Comparison of ENCODE assay signal across 18 cellular contexts in the genomic region with DNA sequence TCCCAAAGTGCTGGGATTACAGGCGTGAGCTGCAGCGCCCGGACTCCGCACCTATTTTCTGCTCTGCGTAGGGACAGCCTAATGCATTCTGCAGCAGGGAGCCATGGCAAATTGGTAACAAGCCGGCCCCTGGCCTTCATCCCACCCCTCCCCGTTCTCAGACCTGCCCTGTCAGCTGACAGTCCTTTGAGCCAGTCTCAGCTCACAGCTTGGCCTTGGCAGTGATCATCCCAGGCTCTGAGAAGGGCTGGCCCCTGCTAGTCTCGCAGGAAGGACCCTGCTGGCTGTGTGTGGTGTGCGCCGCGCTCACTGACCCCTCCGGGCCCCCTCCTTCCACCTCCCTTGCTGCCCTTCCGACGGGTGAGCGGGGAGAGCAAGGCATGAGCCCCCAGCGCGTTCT. TPM values are rescaled to one million over a fixed set of nuclear protein-coding genes. Genes with fewer than 3 reads are reported as not detected.
A peak's percentile ranks its signal among the peaks of the same experiment; 100 is the strongest.
DNase-seq lines count a peak whose midpoint lies in the region; ATAC-seq and TF ChIP-seq lines count a peak whose summit lies in the region.
"Had no signal": no experiment of that assay in that cellular context is flagged by ENCODE, and none has a peak within 500 bp of the region (broad histone marks: within the 10 kb centered on the region; RNA-seq: fewer than 3 reads in every experiment).

No MANE protein-coding gene starts in this region.

- no peak for TF ChIP-seq POLR2A in breast epithelium (IDR thresholded peaks at IDR 0.05)

- H2AFZ ChIP-seq in GM23338, result peak overlapping the region; percentile 47; the same call in 1 of the 2 replicates
- no peak overlapping the region for H2AFZ ChIP-seq in Karpas-422 (ENCODE audit: low read length)
- H2AFZ ChIP-seq in neuronal stem cell (ENCODE audit: low read length), result peak overlapping the region; percentile 67

- no peak overlapping the region for H3K9ac ChIP-seq in Karpas-422 (ENCODE audit: low read length)
- H3K9ac ChIP-seq in neuronal stem cell (ENCODE audit: low read depth, low read length, poor library complexity), result no peak overlapping the region

- TF ChIP-seq CTCF in GM23338 (conservative IDR thresholded peaks at IDR 0.05; ENCODE audit: low read depth in 2 of 2) (no peak), WTC11 (IDR thresholded peaks at IDR 0.05) (no peak), breast epithelium (IDR thresholded peaks at IDR 0.05) (no peak)

- no peak overlapping the region for H3K27ac ChIP-seq in GM23338 (ENCODE audit: low read depth)
- H3K27ac ChIP-seq in Karpas-422 (ENCODE audit: low read length), result no peak overlapping the region
- no peak overlapping the region for H3K27ac ChIP-seq in neuronal stem cell (replicated peaks; ENCODE audit: low read length)
- no peak overlapping the region for H3K27ac ChIP-seq in breast epithelium

- H3K4me1 ChIP-seq in GM23338 (ENCODE audit: insufficient read depth) (no peaks in the 10 kb centered on the region), Karpas-422 (ENCODE audit: low read length) (peaks cover 29% of the 10 kb centered on the region), neuronal stem cell (ENCODE audit: control insufficient read depth in 2 of 2, insufficient read depth in 1 of 2, low read depth in 1 of 2, low read length in 2 of 2) (peaks cover 8 to 18% of the 10 kb centered on the region in 2 donors), breast epithelium (no peaks in the 10 kb centered on the region)

- no peaks in the 10 kb centered on the region for H3K9me2 ChIP-seq in GM23338 (ENCODE audit: insufficient read depth)
- no peaks in the 10 kb centered on the region for H3K9me2 ChIP-seq in Karpas-422 (replicated peaks; ENCODE audit: insufficient read depth, low read length)

- DNase-seq in GM23338 (ENCODE audit: low spot score) (no peak), Karpas-422 (no peak), WTC11 (ENCODE audit: low spot score) (no peak), neuronal stem cell (ENCODE audit: low spot score) (no peak), ureter (ENCODE audit: low spot score) (no peak), breast epithelium (ENCODE audit: low spot score in 2 of 2) (no peak)
- DNase-seq in stimulated activated CD4-positive, alpha-beta T cell treated with anti-CD3 and anti-CD28 coated beads, Interleukin-2, amount 100 ng/mL, for 24 hours, result no peak
- DNase-seq: ACHN, DMS79, HCEC 1CT, NCI-H1105, NCI-H2081, NCI-H2171 treated with DMSO at 0.1 percent for 48 hours, NCI-H510A, SHP77 treated with DMSO at 0.1 percent for 48 hours, T-helper 1 cell had no signal

- H3K4me1 Mint-ChIP-seq in GM23338 (peaks cover 13% of the 10 kb centered on the region; the same call in 2 of the 3 replicates), WTC11 (peaks cover 5% of the 10 kb centered on the region)
- H3K4me1 Mint-ChIP-seq: CD14-positive monocyte had no signal

- no peaks in the 10 kb centered on the region for H3K36me3 ChIP-seq in GM23338 (ENCODE audit: insufficient read depth)
- no peaks in the 10 kb centered on the region for H3K36me3 ChIP-seq in Karpas-422 (ENCODE audit: insufficient read depth, low read length)
- H3K36me3 ChIP-seq in neuronal stem cell (replicated peaks in 1 of 2; ENCODE audit: control insufficient read depth in 2 of 2, insufficient read depth in 2 of 2, low read length in 2 of 2), result no peaks in the 10 kb centered on the region
- H3K36me3 ChIP-seq in breast epithelium, result no peaks in the 10 kb centered on the region

- no peaks in the 10 kb centered on the region for H3F3A ChIP-seq in GM23338 (replicated peaks; ENCODE audit: low read depth)

- no peak overlapping the region for H4K8ac ChIP-seq in neuronal stem cell (ENCODE audit: low read depth, low read length)

- no peak overlapping the region for H4K91ac ChIP-seq in neuronal stem cell (ENCODE audit: low read depth, low read length, poor library complexity)

- H3K27ac Mint-ChIP-seq in GM23338, result no peak overlapping the region
- no peak overlapping the region for H3K27ac Mint-ChIP-seq in WTC11
- H3K27ac Mint-ChIP-seq: CD14-positive monocyte had no signal

- H3K27me3 ChIP-seq in GM23338 (ENCODE audit: insufficient read depth), result peaks cover 9% of the 10 kb centered on the region
- no peaks in the 10 kb centered on the region for H3K27me3 ChIP-seq in Karpas-422 (ENCODE audit: low read length)
- peaks cover 0 to 62% (median 5%) of the 10 kb centered on the region in 3 experiments for H3K27me3 ChIP-seq in neuronal stem cell (ENCODE audit: control insufficient read depth in 3 of 3, insufficient read depth in 3 of 3, low read depth in 1 of 3, low read length in 3 of 3)
- H3K27me3 ChIP-seq in breast epithelium, result peaks cover 0 to 46% of the 10 kb centered on the region in 2 donors

- H3K9me3 ChIP-seq in Karpas-422 (ENCODE audit: low read length) (no peaks in the 10 kb centered on the region), neuronal stem cell (replicated peaks in 1 of 2; ENCODE audit: control insufficient read depth in 2 of 2, insufficient read depth in 1 of 2, low read depth in 1 of 2, low read length in 2 of 2) (peaks cover 0 to 2% of the 10 kb centered on the region in 2 donors), breast epithelium (no peaks in the 10 kb centered on the region)

- no peaks in the 10 kb centered on the region for H4K20me1 ChIP-seq in GM23338 (replicated peaks; ENCODE audit: insufficient read depth)
- no peaks in the 10 kb centered on the region for H4K20me1 ChIP-seq in Karpas-422 (ENCODE audit: insufficient read depth, low read depth, low read length)

- H2BK5ac ChIP-seq in neuronal stem cell (ENCODE audit: low read length), result no peak overlapping the region

- H3K4me3 Mint-ChIP-seq in GM23338 (no peak overlapping the region), WTC11 (no peak overlapping the region)
- H3K4me3 Mint-ChIP-seq: CD14-positive monocyte had no signal

- H3K27me3 Mint-ChIP-seq in GM23338 (ENCODE audit: insufficient read depth, low read depth, poor library complexity) (peaks cover 33% of the 10 kb centered on the region), WTC11 (ENCODE audit: low read depth) (peaks cover 30% of the 10 kb centered on the region)

- H3K4me3 ChIP-seq in GM23338 (no peak overlapping the region), Karpas-422 (ENCODE audit: low read length) (no peak overlapping the region), neuronal stem cell (ENCODE audit: low read length in 2 of 2) (no peak overlapping the region), breast epithelium (no peak overlapping the region)
- H3K4me3 ChIP-seq: K562 had no signal

- intact Hi-C loops in breast epithelium (cut with DNase I; ENCODE audit: low total_unique reads), result no loop called here

- peak overlapping the region; percentile 47 for H3K14ac ChIP-seq in neuronal stem cell (ENCODE audit: low read length)

- ATAC-seq in GM23338 (peak; percentile 71), WTC11 (peak; percentile 78)
- ATAC-seq: K562 had no signal

- H3K4ac ChIP-seq in neuronal stem cell (ENCODE audit: low read length), result no peak overlapping the region

- POLR2A ChIA-PET in WTC11 (lab: Charles Lee), result interaction anchor here (0.6 kb wide), 1 partner anchor 454 kb away, joined by 4 read pairs; no protein-coding TSS in a partner anchor

- H3K18ac ChIP-seq in neuronal stem cell (ENCODE audit: low read length), result no peak overlapping the region

- H3K79me2 ChIP-seq in GM23338 (replicated peaks; ENCODE audit: insufficient read depth), result no peaks in the 10 kb centered on the region
- no peaks in the 10 kb centered on the region for H3K79me2 ChIP-seq in Karpas-422 (ENCODE audit: low read length)

- no peaks in the 10 kb centered on the region for H3K36me3 Mint-ChIP-seq in GM23338 (ENCODE audit: low read depth)
- H3K36me3 Mint-ChIP-seq in WTC11, result no peaks in the 10 kb centered on the region
- H3K36me3 Mint-ChIP-seq: CD14-positive monocyte had no signal

- CTCF ChIA-PET in WTC11 (lab: Charles Lee), result interaction anchor here (0.7 to 1.5 kb wide), 4 partner anchors 10 to 60 kb away, joined by 3 to 8 read pairs (median 4); no protein-coding TSS in a partner anchor

- H2BK15ac ChIP-seq in neuronal stem cell (ENCODE audit: low read length), result peak overlapping the region; percentile 19

- H2AK5ac ChIP-seq in neuronal stem cell (ENCODE audit: low read depth, low read length), result peak overlapping the region; percentile 99

- H2BK12ac ChIP-seq in neuronal stem cell (ENCODE audit: low read length), result peak overlapping the region; percentile 8

- H3K9me3 Mint-ChIP-seq in GM23338, result no peaks in the 10 kb centered on the region; the same call in 2 of the 3 replicates
- no peaks in the 10 kb centered on the region for H3K9me3 Mint-ChIP-seq in WTC11

- peak overlapping the region; percentile 31 for H3K23ac ChIP-seq in neuronal stem cell (ENCODE audit: low read depth, low read length, poor library complexity)

- WGBS in neuronal stem cell (ENCODE audit: extremely low coverage in 2 of 2, insufficient read length in 2 of 2, insufficient replicate concordance in 1 of 2), 2 donors, result no CpG with 5 or more reads among the region's 17 CpGs

- H3K79me1 ChIP-seq in neuronal stem cell (ENCODE audit: low read depth, low read length), result no peaks in the 10 kb centered on the region

- H2BK120ac ChIP-seq in neuronal stem cell (ENCODE audit: low read depth, low read length), result no peak overlapping the region

- no peak overlapping the region for H3K4me2 ChIP-seq in GM23338
- H3K4me2 ChIP-seq in Karpas-422 (ENCODE audit: low read depth, low read length, poor library complexity, severe bottlenecking), result peak overlapping the region; percentile 42
- H3K4me2 ChIP-seq in neuronal stem cell (ENCODE audit: insufficient read depth, low read length, poor library complexity, severe bottlenecking), result no peak overlapping the region

TF ChIP-seq in GM23338, 12 proteins besides CTCF, POLR2A, EP300 and RAD21 (continues in another document):
- TF ChIP-seq NANOG (IDR thresholded peaks at IDR 0.05; ENCODE audit: borderline replicate concordance), result no peak

TF ChIP-seq in WTC11, 78 proteins besides CTCF, POLR2A, EP300 and RAD21 (continues in another document):
- no peak for TF ChIP-seq MXD4 (CRISPR knock-in tag; IDR thresholded peaks at IDR 0.05; ENCODE audit: borderline replicate concordance)

RNA-seq across cellular contexts. Expression of gene NPTX1, which starts 10.3 kb away (rescaled TPM):
- total RNA-seq in GM23338 (2014; rRNA removed; shearing (Covaris generic)), result 20.1 and 20.5 TPM in 2 replicates
- polyA plus RNA-seq in GM23338 (2016; fragmentation: Nextera tagmentation; extraction: Ambion mirVana), result 3.4 and 4.1 TPM in 2 replicates
- not detected in 2 replicates for total RNA-seq in Karpas-422 (2014; rRNA removed; shearing (Covaris generic); ENCODE audit: low replicate concordance)
- total RNA-seq in WTC11 (2021) (9.7 to 15.1 TPM (median 10.8 TPM) in 3 replicates), ureter (2.0 TPM), breast epithelium (under 1 TPM; under 0.01 to 0.32 (median 0.29) TPM)
- 0.43 TPM for polyA plus RNA-seq in neuronal stem cell (2013, experiment 1 of 2)
- polyA plus RNA-seq in neuronal stem cell (2013, experiment 2 of 2), result 0.35 TPM
- polyA plus RNA-seq: CD14-positive monocyte, K562 had no signal

RNA-seq across cellular contexts. Expression of gene RPTOR, which starts 57.9 kb away (rescaled TPM):
- total RNA-seq in GM23338 (2014; rRNA removed; shearing (Covaris generic)), result 33.0 and 38.0 TPM in 2 replicates
- polyA plus RNA-seq in GM23338 (2016; fragmentation: Nextera tagmentation; extraction: Ambion mirVana), result 7.0 and 9.5 TPM in 2 replicates
- 30.6 and 42.1 TPM in 2 replicates for total RNA-seq in Karpas-422 (2014; rRNA removed; shearing (Covaris generic); ENCODE audit: low replicate concordance)
- 35.6 to 41.0 TPM (median 36.8 TPM) in 3 replicates for total RNA-seq in WTC11 (2021)
- polyA plus RNA-seq in neuronal stem cell (2013, experiment 1 of 2), result 8.8 TPM
- polyA plus RNA-seq in neuronal stem cell (2013, experiment 2 of 2), result 8.6 TPM
- total RNA-seq in ureter, result 64.2 TPM
- 10 to 100 TPM; 21.4 to 27.5 (median 23.6) TPM for total RNA-seq in breast epithelium
